In the genomic region with DNA sequence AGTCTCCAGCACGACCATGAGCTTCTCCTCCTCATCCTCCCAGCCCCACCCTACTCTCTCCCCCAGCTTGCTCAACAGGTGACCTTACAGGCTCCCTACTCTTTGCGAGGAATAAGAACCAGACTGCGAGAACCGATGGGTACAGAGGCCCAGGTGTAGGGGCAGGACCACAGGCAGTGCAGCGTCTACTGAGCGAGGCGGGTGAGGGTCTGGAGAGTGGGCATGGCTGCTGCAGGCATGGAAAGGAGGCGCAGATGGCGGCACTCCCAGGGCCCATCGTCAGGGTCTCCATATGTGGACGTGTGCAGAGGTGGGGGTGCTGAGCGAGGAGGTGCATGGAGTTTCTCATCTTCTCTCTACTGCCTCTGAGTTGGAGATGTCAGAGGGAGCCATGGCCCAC, we compare ENCODE assay signal across 4 cellular contexts. TPM values are rescaled to one million over a fixed set of nuclear protein-coding genes. Genes with fewer than 3 reads are reported as not detected.
"Had no signal": no experiment of that assay in that cellular context is flagged by ENCODE, and none has a peak within 500 bp of the region (broad histone marks: within the 10 kb centered on the region; RNA-seq: fewer than 3 reads in every experiment).

No MANE protein-coding gene starts in this region.

RNA-seq across cellular contexts. Expression of a gene that starts 31.0 kb away (rescaled TPM):
- total RNA-seq: GM23248, GM23338, H1, H9 had no signal
- polyA plus RNA-seq: GM23248, GM23338, H1 had no signal
